19 cellular contexts compared by ENCODE assay signal in genomic region chr1:104125226-104125625, GRCh38.
"Had no signal": no experiment of that assay in that cellular context is flagged by ENCODE, and none has a peak within 500 bp of the region (broad histone marks: within the 10 kb centered on the region; RNA-seq: fewer than 3 reads in every experiment).

No MANE protein-coding gene starts in this region.

- H3K36me3 ChIP-seq: esophagus muscularis mucosa, lower lobe of right lung, thyroid gland had no signal

- H3K27me3 ChIP-seq: esophagus muscularis mucosa, thyroid gland had no signal

- H3K9me3 ChIP-seq: esophagus muscularis mucosa, lower lobe of right lung, thyroid gland had no signal

- ATAC-seq: activated CD4-positive, CD25-positive, alpha-beta regulatory T cell treated with anti-CD3 and anti-CD28 coated beads, Interleukin-2, amount 50 U/mL, for 24 hours; activated CD8-positive, alpha-beta T cell treated with anti-CD3 and anti-CD28 coated beads, Interleukin-2, amount 10 ng/mL, durations not matched to agents 7 days and 5 days; lower lobe of right lung; natural killer cell treated with Interleukin-12 subunit alpha and Interleukin-12 subunit beta and Interleukin-15 and Interleukin-18, amount 100 ng/mL, for 72 hours had no signal

- H3K27ac ChIP-seq: esophagus muscularis mucosa, lower lobe of right lung, thyroid gland had no signal

- H3K4me3 ChIP-seq: esophagus muscularis mucosa, lower lobe of right lung, thyroid gland had no signal

- DNase-seq: activated CD4-positive, alpha-beta T cell treated with anti-CD3 and anti-CD28 coated beads, Interleukin-2, amount 10 ng/mL, durations not matched to agents 7 days and 5 days; activated CD8-positive, alpha-beta T cell treated with anti-CD3 and anti-CD28 coated beads, Interleukin-2, amount 10 ng/mL, durations not matched to agents 7 days and 5 days; activated naive CD4-positive, alpha-beta T cell treated with anti-CD3 and anti-CD28 coated beads for 36 hours; activated T-cell treated with anti-CD3 and anti-CD28 coated beads, Interleukin-2, amount 50 U/mL, for 24 hours; aorta; effector memory CD4-positive, alpha-beta T cell; immature natural killer cell; lower lobe of right lung; nucleus accumbens; retina; stimulated activated CD4-positive, alpha-beta T cell treated with anti-CD3 and anti-CD28 coated beads, Interleukin-12 subunit alpha, Interleukin-12 subunit beta, amount 100 ng/mL, for 4 hours; stimulated activated CD4-positive, alpha-beta T cell treated with anti-CD3 and anti-CD28 coated beads, Interleukin-1b, Interleukin-23, amount 100 ng/mL, for 48 hours; stimulated activated naive CD4-positive, alpha-beta T cell treated with Interleukin-2 at 50 U/mL for 16 hours; T-helper 1 cell; T-helper 9 cell; thyroid gland had no signal

- H3K4me1 ChIP-seq: esophagus muscularis mucosa, lower lobe of right lung, thyroid gland had no signal
